18 cellular contexts compared by ENCODE assay signal in the genomic region with DNA sequence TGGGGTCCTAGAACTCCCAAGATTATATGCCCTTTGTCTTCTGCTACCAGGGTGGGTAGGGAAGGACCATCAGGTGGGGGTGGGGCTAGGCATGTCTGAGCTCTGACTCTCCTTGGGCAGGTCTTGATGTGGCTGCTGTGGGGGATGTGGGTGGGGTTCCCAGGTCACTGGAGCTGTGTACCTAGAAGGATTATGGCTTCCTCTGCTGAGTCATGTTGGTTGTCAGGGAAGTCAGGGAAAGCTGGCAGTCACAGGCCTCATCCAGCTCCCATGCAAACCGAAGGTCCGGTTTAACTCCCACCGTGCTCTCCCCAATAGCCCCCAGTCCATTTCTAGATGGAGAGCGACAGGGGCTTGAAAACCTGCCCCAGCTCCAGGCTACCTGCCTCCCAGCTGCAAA. TPM values are rescaled to one million over a fixed set of nuclear protein-coding genes. Genes with fewer than 3 reads are reported as not detected.
DNase-seq lines count a peak whose midpoint lies in the region; ATAC-seq and TF ChIP-seq lines count a peak whose summit lies in the region.
"Had no signal": no experiment of that assay in that cellular context is flagged by ENCODE, and none has a peak within 500 bp of the region (broad histone marks: within the 10 kb centered on the region; RNA-seq: fewer than 3 reads in every experiment).

No MANE protein-coding gene starts in this region.

- peak overlapping the region; percentile 35 for H3K18ac ChIP-seq in neuronal stem cell (ENCODE audit: low read length)

- no peak overlapping the region for H2BK5ac ChIP-seq in neuronal stem cell (ENCODE audit: low read length)

- H3K4ac ChIP-seq in neuronal stem cell (ENCODE audit: low read length), result no peak overlapping the region

- H3K9me3 Mint-ChIP-seq in GM23338, result no peaks in the 10 kb centered on the region
- peaks cover 12% of the 10 kb centered on the region for H3K9me3 Mint-ChIP-seq in activated CD8-positive, alpha-beta T cell treated with anti-CD3 and anti-CD28 coated beads for 36 hours
- no peaks in the 10 kb centered on the region for H3K9me3 Mint-ChIP-seq in activated CD8-positive, alpha-beta T cell treated with anti-CD3 and anti-CD28 coated beads, Interleukin-2, amount 10 ng/mL, durations not matched to agents 7 days and 5 days (ENCODE audit: insufficient read depth)

- H2BK12ac ChIP-seq in neuronal stem cell (ENCODE audit: low read length), result no peak overlapping the region

- no peak overlapping the region for H4K91ac ChIP-seq in neuronal stem cell (ENCODE audit: low read depth, low read length, poor library complexity)

- H3K4me1 ChIP-seq in GM23338 (ENCODE audit: insufficient read depth) (no peaks in the 10 kb centered on the region), PC-3 (ENCODE audit: insufficient read depth, low read length) (peaks cover 12% of the 10 kb centered on the region), neuronal stem cell (ENCODE audit: control insufficient read depth in 2 of 2, insufficient read depth in 1 of 2, low read depth in 1 of 2, low read length in 2 of 2) (no peaks in the 10 kb centered on the region)
- H3K4me1 ChIP-seq: BE2C had no signal

- H3K27ac ChIP-seq in GM23338 (ENCODE audit: low read depth), result no peak overlapping the region
- peak overlapping the region; percentile 63 for H3K27ac ChIP-seq in PC-3 (ENCODE audit: low read length)
- H3K27ac ChIP-seq in neuronal stem cell (replicated peaks; ENCODE audit: low read length), result no peak overlapping the region
- H3K27ac ChIP-seq: KMS-11 had no signal

- H2AFZ ChIP-seq in GM23338 (peak overlapping the region; percentile 85; the same call in 1 of the 2 replicates), PC-3 (ENCODE audit: low read length) (peak overlapping the region; percentile 38), neuronal stem cell (ENCODE audit: low read length) (no peak overlapping the region)

- H3K9me3 ChIP-seq in PC-3 (ENCODE audit: low read length), result no peaks in the 10 kb centered on the region
- no peaks in the 10 kb centered on the region for H3K9me3 ChIP-seq in neuronal stem cell (replicated peaks in 1 of 2; ENCODE audit: control insufficient read depth in 2 of 2, insufficient read depth in 1 of 2, low read depth in 1 of 2, low read length in 2 of 2)
- H3K9me3 ChIP-seq: BE2C had no signal

- H3K4me2 ChIP-seq in GM23338 (no peak overlapping the region), PC-3 (ENCODE audit: low read length) (no peak overlapping the region), neuronal stem cell (ENCODE audit: insufficient read depth, low read length, poor library complexity, severe bottlenecking) (no peak overlapping the region)
- H3K4me2 ChIP-seq: KMS-11 had no signal

- H3K4me3 Mint-ChIP-seq in GM23338, result no peak overlapping the region
- H3K4me3 Mint-ChIP-seq in activated CD8-positive, alpha-beta T cell treated with anti-CD3 and anti-CD28 coated beads for 36 hours, result no peak overlapping the region
- H3K4me3 Mint-ChIP-seq in activated CD8-positive, alpha-beta T cell treated with anti-CD3 and anti-CD28 coated beads, Interleukin-2, amount 10 ng/mL, durations not matched to agents 7 days and 5 days, result no peak overlapping the region
- H3K4me3 Mint-ChIP-seq: CD4-positive, alpha-beta memory T cell had no signal

- H3K14ac ChIP-seq in neuronal stem cell (ENCODE audit: low read length), result no peak overlapping the region

- H3K27ac Mint-ChIP-seq in GM23338, result no peak overlapping the region; the same call in 1 of the 2 replicates
- no peak overlapping the region for H3K27ac Mint-ChIP-seq in activated CD8-positive, alpha-beta T cell treated with anti-CD3 and anti-CD28 coated beads for 36 hours
- H3K27ac Mint-ChIP-seq in activated CD8-positive, alpha-beta T cell treated with anti-CD3 and anti-CD28 coated beads, Interleukin-2, amount 10 ng/mL, durations not matched to agents 7 days and 5 days, result no peak overlapping the region
- H3K27ac Mint-ChIP-seq: CD4-positive, alpha-beta memory T cell had no signal

- H3K27me3 Mint-ChIP-seq in GM23338 (ENCODE audit: insufficient read depth, low read depth, poor library complexity), result no peaks in the 10 kb centered on the region
- H3K27me3 Mint-ChIP-seq in activated CD8-positive, alpha-beta T cell treated with anti-CD3 and anti-CD28 coated beads for 36 hours, result peaks cover 25% of the 10 kb centered on the region
- H3K27me3 Mint-ChIP-seq in activated CD8-positive, alpha-beta T cell treated with anti-CD3 and anti-CD28 coated beads, Interleukin-2, amount 10 ng/mL, durations not matched to agents 7 days and 5 days (ENCODE audit: low read depth), result peaks cover 19% of the 10 kb centered on the region

- H3K9me2 ChIP-seq in GM23338 (ENCODE audit: insufficient read depth) (0 out of 2 replicates have a peak, but pooled peaks cover 3% of the 10 kb centered on the region), PC-3 (replicated peaks; ENCODE audit: low read length) (no peaks in the 10 kb centered on the region)

- H3K23ac ChIP-seq in neuronal stem cell (ENCODE audit: low read depth, low read length, poor library complexity), result no peak overlapping the region

- H2BK120ac ChIP-seq in neuronal stem cell (ENCODE audit: low read depth, low read length), result no peak overlapping the region

- CTCF ChIA-PET in PC-3 (lab: Charles Lee), result no interaction called here
- CTCF ChIA-PET in activated CD8-positive, alpha-beta T cell treated with anti-CD3 and anti-CD28 coated beads for 36 hours (lab: Charles Lee), result no interaction called here
- CTCF ChIA-PET in activated CD8-positive, alpha-beta T cell treated with anti-CD3 and anti-CD28 coated beads, Interleukin-2, amount 10 ng/mL, durations not matched to agents 7 days and 5 days (lab: Charles Lee), result interaction anchor here (0.7 to 1.9 kb wide), 2 partner anchors 35 to 63 kb away, joined by 4 to 5 read pairs; a partner anchor contains a TSS

- H3K79me1 ChIP-seq in neuronal stem cell (ENCODE audit: low read depth, low read length), result no peaks in the 10 kb centered on the region

- BruUV-seq in PC-3 (replicated peaks; lab: Mats Ljungman, UMichigan), result no TSS peak

- 0 out of 3 replicates have a peak, but pooled peaks cover 4% of the 10 kb centered on the region for H3K4me1 Mint-ChIP-seq in GM23338
- peaks cover 5% of the 10 kb centered on the region for H3K4me1 Mint-ChIP-seq in activated CD8-positive, alpha-beta T cell treated with anti-CD3 and anti-CD28 coated beads for 36 hours (ENCODE audit: low read depth)
- peaks cover 5% of the 10 kb centered on the region for H3K4me1 Mint-ChIP-seq in activated CD8-positive, alpha-beta T cell treated with anti-CD3 and anti-CD28 coated beads, Interleukin-2, amount 10 ng/mL, durations not matched to agents 7 days and 5 days (ENCODE audit: low read depth)
- H3K4me1 Mint-ChIP-seq: CD4-positive, alpha-beta memory T cell had no signal

- no peak overlapping the region for H4K8ac ChIP-seq in neuronal stem cell (ENCODE audit: low read depth, low read length)

- H3K79me2 ChIP-seq in GM23338 (replicated peaks; ENCODE audit: insufficient read depth), result no peaks in the 10 kb centered on the region
- no peaks in the 10 kb centered on the region for H3K79me2 ChIP-seq in PC-3 (ENCODE audit: low read length)

- no peaks in the 10 kb centered on the region for H4K20me1 ChIP-seq in GM23338 (replicated peaks; ENCODE audit: insufficient read depth)
- no peaks in the 10 kb centered on the region for H4K20me1 ChIP-seq in PC-3 (ENCODE audit: low read length)

- no CpG with 5 or more reads among the region's 4 CpGs for WGBS in neuronal stem cell (ENCODE audit: extremely low coverage in 2 of 2, insufficient read length in 2 of 2, insufficient replicate concordance in 1 of 2), 2 donors

- DNase-seq in GM23338 (ENCODE audit: low spot score) (no peak), PC-3 (peak; percentile 58), epithelial cell of esophagus (ENCODE audit: low read depth) (peak; percentile 69), neuronal stem cell (ENCODE audit: low spot score) (no peak), globus pallidus (ENCODE audit: low spot score) (no peak)
- DNase-seq in activated CD8-positive, alpha-beta T cell treated with anti-CD3 and anti-CD28 coated beads for 36 hours, result no peak
- DNase-seq in activated CD8-positive, alpha-beta T cell treated with anti-CD3 and anti-CD28 coated beads, Interleukin-2, amount 10 ng/mL, durations not matched to agents 7 days and 5 days, result no peak
- DNase-seq: BE2C; CD4-positive, alpha-beta memory T cell; EL; H7; MM.1S; NCI-H1105; NCI-H187 treated with DMSO at 0.1 percent for 48 hours; NCI-H446; SIG-M5 had no signal

- POLR2A ChIA-PET in PC-3 (lab: Charles Lee; ENCODE audit: unreplicated experiment), result no interaction called here
- POLR2A ChIA-PET in activated CD8-positive, alpha-beta T cell treated with anti-CD3 and anti-CD28 coated beads for 36 hours (lab: Charles Lee), result interaction anchor here (0.9 kb wide), 1 partner anchor 10 kb away, joined by 3 read pairs; no protein-coding TSS in a partner anchor
- POLR2A ChIA-PET in activated CD8-positive, alpha-beta T cell treated with anti-CD3 and anti-CD28 coated beads, Interleukin-2, amount 10 ng/mL, durations not matched to agents 7 days and 5 days (lab: Charles Lee), result interaction anchor here (1.2 kb wide), 1 partner anchor 51 kb away, joined by 3 read pairs; a partner anchor contains a TSS

- H2BK15ac ChIP-seq in neuronal stem cell (ENCODE audit: low read length), result no peak overlapping the region

- H3K4me3 ChIP-seq in GM23338 (no peak overlapping the region), PC-3 (ENCODE audit: low read length) (no peak overlapping the region), epithelial cell of esophagus (ENCODE audit: low read length) (no peak overlapping the region), neuronal stem cell (ENCODE audit: low read length in 2 of 2) (no peak overlapping the region)

- ATAC-seq in GM23338, result no peak
- ATAC-seq in PC-3, result peak; percentile 85
- no peak for ATAC-seq in activated CD8-positive, alpha-beta T cell treated with anti-CD3 and anti-CD28 coated beads for 36 hours
- ATAC-seq in activated CD8-positive, alpha-beta T cell treated with anti-CD3 and anti-CD28 coated beads, Interleukin-2, amount 10 ng/mL, durations not matched to agents 7 days and 5 days, result no peak
- ATAC-seq: Panc1 had no signal

- intact Hi-C loops in PC-3 (cut with micrococcal nuclease), result no loop called here
- intact Hi-C loops in activated CD8-positive, alpha-beta T cell treated with anti-CD3 and anti-CD28 coated beads for 36 hours (cut with micrococcal nuclease), result no loop called here

- H3K27me3 ChIP-seq in GM23338 (ENCODE audit: insufficient read depth), result no peaks in the 10 kb centered on the region
- H3K27me3 ChIP-seq in PC-3 (ENCODE audit: low read length), result no peaks in the 10 kb centered on the region
- no peaks in the 10 kb centered on the region for H3K27me3 ChIP-seq in neuronal stem cell (ENCODE audit: control insufficient read depth in 3 of 3, insufficient read depth in 3 of 3, low read depth in 1 of 3, low read length in 3 of 3)

- H3K36me3 Mint-ChIP-seq in GM23338 (ENCODE audit: low read depth), result no peaks in the 10 kb centered on the region
- H3K36me3 Mint-ChIP-seq in activated CD8-positive, alpha-beta T cell treated with anti-CD3 and anti-CD28 coated beads for 36 hours (ENCODE audit: low read depth), result no peaks in the 10 kb centered on the region
- H3K36me3 Mint-ChIP-seq in activated CD8-positive, alpha-beta T cell treated with anti-CD3 and anti-CD28 coated beads, Interleukin-2, amount 10 ng/mL, durations not matched to agents 7 days and 5 days (ENCODE audit: low read depth), result no peaks in the 10 kb centered on the region
- H3K36me3 Mint-ChIP-seq: CD4-positive, alpha-beta memory T cell had no signal

- TF ChIP-seq CTCF in GM23338 (conservative IDR thresholded peaks at IDR 0.05; ENCODE audit: low read depth in 2 of 2), result no peak
- TF ChIP-seq CTCF in PC-3 (conservative IDR thresholded peaks at IDR 0.05; ENCODE audit: low read depth, low read length), result no peak
- no peak for TF ChIP-seq CTCF in epithelial cell of esophagus (IDR thresholded peaks at IDR 0.05; ENCODE audit: insufficient read depth, low read depth, low read length, missing control alignments)
- no peak for TF ChIP-seq CTCF in activated CD8-positive, alpha-beta T cell treated with anti-CD3 and anti-CD28 coated beads for 36 hours (IDR thresholded peaks at IDR 0.05)

- peak overlapping the region; percentile 57 for H3K9ac ChIP-seq in PC-3 (ENCODE audit: low read length)
- H3K9ac ChIP-seq in neuronal stem cell (ENCODE audit: low read depth, low read length, poor library complexity), result no peak overlapping the region
- H3K9ac ChIP-seq: KMS-11 had no signal

- H3K36me3 ChIP-seq in GM23338 (ENCODE audit: insufficient read depth) (no peaks in the 10 kb centered on the region), PC-3 (ENCODE audit: low read depth, low read length) (no peaks in the 10 kb centered on the region), neuronal stem cell (replicated peaks in 1 of 2; ENCODE audit: control insufficient read depth in 2 of 2, insufficient read depth in 2 of 2, low read length in 2 of 2) (no peaks in the 10 kb centered on the region)
- H3K36me3 ChIP-seq: BE2C had no signal

- H3F3A ChIP-seq in GM23338 (replicated peaks; ENCODE audit: low read depth) (no peaks in the 10 kb centered on the region), PC-3 (ENCODE audit: low read length, unreplicated experiment) (no peaks in the 10 kb centered on the region)

- no peak overlapping the region for H2AK5ac ChIP-seq in neuronal stem cell (ENCODE audit: low read depth, low read length)

RNA-seq across cellular contexts. Expression of a gene that starts 35.2 kb away (rescaled TPM):
- total RNA-seq in GM23338 (2014; rRNA removed; shearing (Covaris generic)), result 113 and 119 TPM in 2 replicates
- polyA plus RNA-seq in GM23338 (2016; fragmentation: Nextera tagmentation; extraction: Ambion mirVana), result 257 and 324 TPM in 2 replicates
- 98.7 and 115 TPM in 2 replicates for total RNA-seq in PC-3 (2014; rRNA removed)
- polyA plus RNA-seq in neuronal stem cell (2013, experiment 1 of 2), result 245 TPM
- 255 TPM for polyA plus RNA-seq in neuronal stem cell (2013, experiment 2 of 2)
- total RNA-seq in activated CD8-positive, alpha-beta T cell treated with anti-CD3 and anti-CD28 coated beads for 36 hours, result 10 to 100 TPM; 78.3 to 80.5 TPM
- total RNA-seq in activated CD8-positive, alpha-beta T cell treated with anti-CD3 and anti-CD28 coated beads, Interleukin-2, amount 10 ng/mL, durations not matched to agents 7 days and 5 days, result 10 to 100 TPM; 85.3 to 89.5 TPM

RNA-seq across cellular contexts. Expression of a gene that starts 50.6 kb away (rescaled TPM):
- 0.21 and 0.31 TPM in 2 replicates for total RNA-seq in GM23338 (2014; rRNA removed; shearing (Covaris generic))
- 0.32 and 0.38 TPM in 2 replicates for polyA plus RNA-seq in GM23338 (2016; fragmentation: Nextera tagmentation; extraction: Ambion mirVana)
- total RNA-seq in PC-3 (2014; rRNA removed), result 2.4 and 4.3 TPM in 2 replicates
- polyA plus RNA-seq in neuronal stem cell (2013, experiment 1 of 2), result 0.78 TPM
- 0.71 TPM for polyA plus RNA-seq in neuronal stem cell (2013, experiment 2 of 2)
- total RNA-seq in activated CD8-positive, alpha-beta T cell treated with anti-CD3 and anti-CD28 coated beads for 36 hours, result 1 to 10 TPM; 2.5 TPM
- under 1 TPM; 0.65 to 0.66 TPM for total RNA-seq in activated CD8-positive, alpha-beta T cell treated with anti-CD3 and anti-CD28 coated beads, Interleukin-2, amount 10 ng/mL, durations not matched to agents 7 days and 5 days
- polyA plus RNA-seq: CD4-positive, alpha-beta memory T cell had no signal

Comparison
In these comparisons a context has a peak if more than half of its experiments do, and no peak if none do; other contexts are left out.
1. DNase-seq: peak in PC-3 (single experiment) and epithelial cell of esophagus (single experiment); none in GM23338 (single experiment), neuronal stem cell (single experiment), globus pallidus (single experiment), activated CD8-positive, alpha-beta T cell treated with anti-CD3 and anti-CD28 coated beads for 36 hours (single experiment) and activated CD8-positive, alpha-beta T cell treated with anti-CD3 and anti-CD28 coated beads, Interleukin-2, amount 10 ng/mL, durations not matched to agents 7 days and 5 days (single experiment).